In the genomic region with DNA sequence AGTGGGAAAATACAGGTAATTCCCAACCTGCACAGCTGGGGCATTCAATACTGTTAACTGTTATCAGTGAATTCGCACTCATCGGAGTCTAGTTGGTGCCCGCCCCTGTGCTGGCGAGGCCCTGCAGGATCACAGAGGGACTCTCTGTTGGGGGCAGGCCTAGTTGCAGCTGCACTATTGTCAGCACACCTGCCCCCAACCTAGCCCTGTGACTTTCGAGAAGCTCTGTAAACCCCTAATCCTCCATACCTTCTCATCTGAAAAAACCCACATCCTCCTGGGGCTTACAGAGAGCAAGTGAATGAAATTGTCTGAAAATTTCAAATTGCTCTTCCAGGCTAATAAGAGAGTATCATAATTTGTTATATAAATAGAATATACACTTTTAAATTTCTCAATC, we compare ENCODE assay signal across 8 cellular contexts.
A peak's percentile ranks its signal among the peaks of the same experiment; 100 is the strongest.
DNase-seq lines count a peak whose midpoint lies in the region; ATAC-seq and TF ChIP-seq lines count a peak whose summit lies in the region.

No MANE protein-coding gene starts in this region.

- TF ChIP-seq CTCF in mucosa of descending colon (IDR thresholded peaks at IDR 0.05): no peak
- no peak for TF ChIP-seq CTCF in gastroesophageal sphincter (IDR thresholded peaks at IDR 0.05)

- H3K36me3 ChIP-seq in mucosa of descending colon (ENCODE audit: low read depth) (no peaks in the 10 kb centered on the region), gastroesophageal sphincter (no peaks in the 10 kb centered on the region)

- H3K9me3 ChIP-seq in mucosa of descending colon (no peaks in the 10 kb centered on the region), gastroesophageal sphincter (no peaks in the 10 kb centered on the region)

- no peak for TF ChIP-seq POLR2A in gastroesophageal sphincter (IDR thresholded peaks at IDR 0.05)

- H3K4me1 ChIP-seq in mucosa of descending colon (ENCODE audit: low read depth) (peaks cover 20% of the 10 kb centered on the region), gastroesophageal sphincter (peaks cover 3 to 18% (median 6%) of the 10 kb centered on the region in 3 donors)

- ATAC-seq in GM18520 (IDR thresholded peaks at IDR 0.05; ENCODE audit: unreplicated experiment): peak; percentile 44
- peak; percentile 76 for ATAC-seq in GM21576 (IDR thresholded peaks at IDR 0.05; ENCODE audit: unreplicated experiment)
- peak; percentile 68 for ATAC-seq in HG03565 (IDR thresholded peaks at IDR 0.05; ENCODE audit: unreplicated experiment)
- peak; percentile 18 for ATAC-seq in mucosa of descending colon
- ATAC-seq in gastroesophageal sphincter: no peak

- no peak overlapping the region for H3K27ac ChIP-seq in gastroesophageal sphincter

- no peak overlapping the region for H3K4me3 ChIP-seq in mucosa of descending colon
- no peak overlapping the region for H3K4me3 ChIP-seq in gastroesophageal sphincter

- intact Hi-C loops in mucosa of descending colon (cut with DNase I, micrococcal nuclease) (no loop called here), posterior cingulate gyrus (cut with DNase I) (no loop called here)

- no peaks in the 10 kb centered on the region for H3K27me3 ChIP-seq in gastroesophageal sphincter

- whole genome bisulfite sequencing in gastroesophageal sphincter (ENCODE audit: low coverage in 1 of 2), 2 donors: 97% methylated on average over 5 of the region's 5 CpGs; no CpG with 5 or more reads in 1 of the 2 donors

- DNase-seq in mucosa of descending colon: no peak
- no peak for DNase-seq in NCI-H1436 (lab: John Stamatoyannopoulos, UW)
- DNase-seq in posterior cingulate gyrus: no peak
- no peak for DNase-seq in DMS153 (lab: John Stamatoyannopoulos, UW)

- no peak for TF ChIP-seq EP300 in gastroesophageal sphincter (IDR thresholded peaks at IDR 0.05)
